6 cellular contexts compared by ENCODE assay signal in the genomic region with DNA sequence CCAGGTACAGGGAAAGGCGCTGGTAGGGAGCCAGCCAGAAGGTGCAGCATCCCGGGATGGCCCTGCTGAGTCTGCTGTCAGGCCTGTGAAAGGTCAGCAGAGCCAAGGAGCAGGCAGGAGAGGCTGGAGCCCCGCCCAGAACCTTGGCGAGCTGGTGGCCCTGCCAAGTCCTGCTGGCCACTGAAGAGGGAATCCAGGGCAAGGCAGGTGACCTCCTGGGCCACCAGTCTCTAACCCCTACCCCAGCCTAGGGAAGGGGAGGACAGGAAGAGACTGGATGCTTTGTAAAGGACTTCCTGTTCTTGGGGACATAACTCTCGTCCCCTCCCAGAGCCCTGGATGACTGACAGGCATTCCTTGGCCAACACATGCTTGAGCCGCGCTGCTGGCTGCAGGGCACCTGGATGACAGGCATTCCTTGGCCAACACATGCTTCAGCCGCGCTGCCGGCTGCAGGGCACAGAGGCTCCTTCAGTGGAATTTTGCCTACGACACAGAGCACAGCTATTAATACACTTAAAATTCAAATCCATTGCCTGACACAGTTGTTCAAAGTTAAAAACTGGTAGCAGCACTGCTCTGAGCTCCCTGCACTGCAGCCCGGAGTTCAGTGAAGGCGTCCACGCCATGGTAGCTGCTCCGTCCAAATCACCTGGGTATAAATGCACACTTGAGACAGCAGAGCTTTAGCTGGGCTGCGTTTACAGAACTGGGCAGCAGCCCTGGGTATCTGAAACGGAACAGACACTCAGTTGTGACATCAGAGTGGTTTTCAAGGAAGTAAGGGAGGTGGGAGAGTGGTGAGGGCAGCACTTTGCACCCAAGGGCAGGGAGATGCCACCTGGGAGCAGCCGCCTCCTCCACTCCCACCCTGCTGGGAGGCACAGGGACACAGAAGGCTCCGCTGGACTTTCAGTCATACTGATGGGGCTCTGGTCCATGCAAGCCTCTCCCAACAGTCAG. TPM values are rescaled to one million over a fixed set of nuclear protein-coding genes. Genes with fewer than 3 reads are reported as not detected.
DNase-seq lines count a peak whose midpoint lies in the region; TF ChIP-seq lines count a peak whose summit lies in the region.

No MANE protein-coding gene starts in this region.

- peak overlapping the region; percentile 86 to 91 (median 87) for H3K4me3 ChIP-seq in skeletal muscle tissue (ENCODE audit: low read length in 3 of 3)
- peak overlapping the region in 4 of 8 donors; percentile 84 to 98 (median 94) for H3K4me3 ChIP-seq in spleen

- TF ChIP-seq POLR2A in spleen (IDR thresholded peaks at IDR 0.05), result no peak

- WGBS in spleen, 5 donors, result 66 to 77% (median 67%) methylated on average over 17 to 19 of the region's 19 CpGs

- intact Hi-C loops in spleen (cut with DNase I; ENCODE audit: low total_unique reads), result no loop called here

- H3K4me1 ChIP-seq in skeletal muscle tissue (ENCODE audit: control insufficient read depth in 3 of 3, insufficient read depth in 3 of 3, low read length in 3 of 3) (peaks cover 40 to 57% (median 50%) of the 10 kb centered on the region in 3 donors), spleen (peaks cover 18 to 62% (median 33%) of the 10 kb centered on the region in 6 donors)

- H3K27ac ChIP-seq in skeletal muscle tissue (ENCODE audit: low read depth, low read length) (peak overlapping the region; percentile 77), spleen (peak overlapping the region in 4 of 8 donors; percentile 0 to 96 (median 56))

- DNase-seq in SIG-M5 treated with dmso at 0.1 percent for 504 hours (lab: John Stamatoyannopoulos, UW; ENCODE audit: unreplicated experiment) (peak; percentile 68), SIG-M5 (lab: John Stamatoyannopoulos, UW) (no peak), cerebellar cortex (ENCODE audit: low spot score) (peak; percentile 78), spleen (no peak), middle frontal gyrus (ENCODE audit: extremely low spot score, low spot score) (no peak)

- TF ChIP-seq CTCF in spleen (IDR thresholded peaks at IDR 0.05 in 8 of 11, conservative IDR thresholded peaks at IDR 0.05 in 3 of 11), result no peak

- H3K9ac ChIP-seq in skeletal muscle tissue (ENCODE audit: low read depth in 1 of 3, low read length in 3 of 3), result peak overlapping the region; percentile 73 to 98 (median 92)

- H3K9me3 ChIP-seq in skeletal muscle tissue (ENCODE audit: control insufficient read depth in 3 of 3, low read length in 3 of 3) (no peaks in the 10 kb centered on the region), spleen (no peaks in the 10 kb centered on the region)

- H3K27me3 ChIP-seq in skeletal muscle tissue (ENCODE audit: control insufficient read depth in 3 of 3, insufficient read depth in 3 of 3, low read length in 3 of 3) (no peaks in the 10 kb centered on the region), spleen (replicated peaks in 1 of 7) (no peaks in the 10 kb centered on the region)

- H3K36me3 ChIP-seq in skeletal muscle tissue (ENCODE audit: control insufficient read depth in 3 of 3, insufficient read depth in 3 of 3, low read length in 3 of 3) (peaks cover 19 to 24% (median 19%) of the 10 kb centered on the region in 3 donors), spleen (peaks cover 0 to 41% (median 24%) of the 10 kb centered on the region in 6 donors)

RNA-seq across cellular contexts. Expression of a gene that starts 2.0 kb away (rescaled TPM):
- total RNA-seq in skeletal muscle tissue (2.1 TPM), spleen (10 to 100 TPM in 2 of 7 donors, 1 to 10 TPM in 5; 3.5 to 12.8 (median 8.6) TPM)
- 10 to 100 TPM; 18.2 to 40.2 (median 18.9) TPM for polyA plus RNA-seq in spleen

RNA-seq across cellular contexts. Expression of a gene that starts 2.0 kb away (rescaled TPM):
- total RNA-seq in skeletal muscle tissue (9.9 TPM), spleen (10 to 100 TPM in 6 of 7 donors, 1 to 10 TPM in 1; 9.4 to 20.2 (median 14.1) TPM)
- polyA plus RNA-seq in spleen, result 10 to 100 TPM in 2 of 3 donors, 1 to 10 TPM in 1; 9.3 to 16.6 (median 12.4) TPM

RNA-seq across cellular contexts. Expression of a gene that starts 7.4 kb away (rescaled TPM):
- 7.8 TPM for total RNA-seq in skeletal muscle tissue
- 10 to 100 TPM; 25.0 to 50.0 (median 30.4) TPM for total RNA-seq in spleen
- polyA plus RNA-seq in spleen, result 10 to 100 TPM; 40.6 to 61.7 (median 51.3) TPM

RNA-seq across cellular contexts. Expression of a gene that starts 10.7 kb away (rescaled TPM):
- total RNA-seq in skeletal muscle tissue, result 12.5 TPM
- 10 to 100 TPM; 22.7 to 41.4 (median 26.7) TPM for total RNA-seq in spleen
- polyA plus RNA-seq in spleen, result 10 to 100 TPM; 20.8 to 41.0 (median 38.4) TPM

RNA-seq across cellular contexts. Expression of a gene that starts 16.2 kb away (rescaled TPM):
- total RNA-seq in skeletal muscle tissue, result 0.52 TPM
- not detected for total RNA-seq in spleen
- under 1 TPM; 0.24 to 0.32 (median 0.30) TPM for polyA plus RNA-seq in spleen

Comparison
In these comparisons a context has a peak if more than half of its experiments do, and no peak if none do; other contexts are left out.
1. DNase-seq: peak in SIG-M5 treated with dmso at 0.1 percent for 504 hours (single experiment) and cerebellar cortex (single experiment); none in SIG-M5 (single experiment), spleen (single experiment) and middle frontal gyrus (single experiment).